In genomic region chr1:208652300-208653160, GRCh38 we compare ENCODE assay signal across 8 cellular contexts.
DNase-seq lines count a peak whose midpoint lies in the region; ATAC-seq and TF ChIP-seq lines count a peak whose summit lies in the region.

No MANE protein-coding gene starts in this region.

- no TSS peak for BruUV-seq in Caco-2 (replicated peaks; lab: Mats Ljungman, UMichigan)

- H3K4me3 ChIP-seq in Caco-2 (ENCODE audit: low read depth, low read length): no peak overlapping the region
- H3K4me3 ChIP-seq in osteoblast (ENCODE audit: insufficient read depth, low read length): no peak overlapping the region

- DNase-seq in Caco-2 (peak; percentile 55 to 60), NCI-H524 (lab: John Stamatoyannopoulos, UW) (peak; percentile 61 to 81), germinal center (ENCODE audit: low spot score) (peak; percentile 22), osteoblast (ENCODE audit: insufficient read length, low spot score, missing footprints) (peak; percentile 78)
- DNase-seq in activated CD8-positive, alpha-beta memory T cell treated with anti-CD3 and anti-CD28 coated beads, Interleukin-2, amount 10 ng/mL, durations not matched to agents 7 days and 5 days: peak; percentile 43

- intact Hi-C loops in Caco-2 (cut with micrococcal nuclease; ENCODE audit: unreplicated experiment): loop anchor here (1.0 to 10.0 kb wide), 7 partner anchors 345 to 862 kb away; no protein-coding TSS in a partner anchor

- no peaks in the 10 kb centered on the region for H4K20me1 ChIP-seq in osteoblast (ENCODE audit: insufficient read depth, low read length)

- H3K9me3 ChIP-seq in Caco-2 (no peaks in the 10 kb centered on the region), osteoblast (ENCODE audit: low read depth, low read length) (no peaks in the 10 kb centered on the region)

- H3K36me3 Mint-ChIP-seq in Caco-2 (ENCODE audit: insufficient read depth, unreplicated experiment): no peaks in the 10 kb centered on the region
- H3K36me3 Mint-ChIP-seq in activated CD8-positive, alpha-beta memory T cell treated with anti-CD3 and anti-CD28 coated beads, Interleukin-2, amount 10 ng/mL, durations not matched to agents 7 days and 5 days: no peaks in the 10 kb centered on the region

- H2AFZ ChIP-seq in osteoblast (ENCODE audit: low read length): no peak overlapping the region

- POLR2A ChIA-PET in Caco-2 (lab: Charles Lee): no interaction called here

- H3K36me3 ChIP-seq in Caco-2 (ENCODE audit: control insufficient read depth, insufficient read depth, low read length) (no peaks in the 10 kb centered on the region), osteoblast (ENCODE audit: insufficient read depth, low read length) (no peaks in the 10 kb centered on the region)

- no peak overlapping the region for H3K4me3 Mint-ChIP-seq in Caco-2 (ENCODE audit: unreplicated experiment)
- H3K4me3 Mint-ChIP-seq in activated CD8-positive, alpha-beta memory T cell treated with anti-CD3 and anti-CD28 coated beads, Interleukin-2, amount 10 ng/mL, durations not matched to agents 7 days and 5 days: no peak overlapping the region

- H3K4me2 ChIP-seq in osteoblast (ENCODE audit: insufficient read depth, low read length): no peak overlapping the region

- peaks cover 13% of the 10 kb centered on the region for H3K27me3 Mint-ChIP-seq in Caco-2 (ENCODE audit: insufficient read depth, unreplicated experiment)
- peaks cover 5% of the 10 kb centered on the region for H3K27me3 Mint-ChIP-seq in activated CD8-positive, alpha-beta memory T cell treated with anti-CD3 and anti-CD28 coated beads, Interleukin-2, amount 10 ng/mL, durations not matched to agents 7 days and 5 days

- CTCF ChIA-PET in Caco-2 (lab: Charles Lee): interaction anchor here (1.1 kb wide), 1 partner anchor 555 kb away, joined by 6 read pairs; no protein-coding TSS in a partner anchor
- CTCF ChIA-PET in activated CD8-positive, alpha-beta memory T cell treated with anti-CD3 and anti-CD28 coated beads, Interleukin-2, amount 10 ng/mL, durations not matched to agents 7 days and 5 days (lab: Charles Lee): interaction anchor here (0.8 to 1.5 kb wide), 8 partner anchors 9 to 596 kb away, joined by 3 to 7 read pairs (median 4); no protein-coding TSS in a partner anchor

- TF ChIP-seq CTCF in Caco-2 (IDR thresholded peaks at IDR 0.05; ENCODE audit: insufficient read depth in 1 of 2, low read depth in 1 of 2, low read length in 1 of 2, severe bottlenecking in 1 of 2, unreplicated experiment in 1 of 2): peak; percentile 84 to 87
- TF ChIP-seq CTCF in osteoblast (IDR thresholded peaks at IDR 0.05; ENCODE audit: extremely low read depth, low read depth, low read length): peak; percentile 89

- H3K4me1 ChIP-seq in Caco-2: no peaks in the 10 kb centered on the region
- no peaks in the 10 kb centered on the region for H3K4me1 ChIP-seq in osteoblast (ENCODE audit: insufficient read depth, low read length)

- no peaks in the 10 kb centered on the region for H3K9me3 Mint-ChIP-seq in Caco-2 (ENCODE audit: unreplicated experiment)
- H3K9me3 Mint-ChIP-seq in activated CD8-positive, alpha-beta memory T cell treated with anti-CD3 and anti-CD28 coated beads, Interleukin-2, amount 10 ng/mL, durations not matched to agents 7 days and 5 days (ENCODE audit: low read depth): no peaks in the 10 kb centered on the region

- no peaks in the 10 kb centered on the region for H3K4me1 Mint-ChIP-seq in Caco-2 (ENCODE audit: low read depth, unreplicated experiment)
- H3K4me1 Mint-ChIP-seq in activated CD8-positive, alpha-beta memory T cell treated with anti-CD3 and anti-CD28 coated beads, Interleukin-2, amount 10 ng/mL, durations not matched to agents 7 days and 5 days: no peaks in the 10 kb centered on the region

- H3K27me3 ChIP-seq in Caco-2 (replicated peaks; ENCODE audit: control insufficient read depth, insufficient read depth, low read length): no peaks in the 10 kb centered on the region
- peaks cover 6% of the 10 kb centered on the region for H3K27me3 ChIP-seq in osteoblast (ENCODE audit: insufficient read depth, low read length)

- H3K27ac ChIP-seq in osteoblast (ENCODE audit: low read depth, low read length): no peak overlapping the region

- ATAC-seq in GM19452 (IDR thresholded peaks at IDR 0.05; ENCODE audit: unreplicated experiment) (peak; percentile 89), HG03565 (IDR thresholded peaks at IDR 0.05; ENCODE audit: unreplicated experiment) (peak; percentile 91)
- ATAC-seq in activated CD8-positive, alpha-beta memory T cell treated with anti-CD3 and anti-CD28 coated beads, Interleukin-2, amount 10 ng/mL, durations not matched to agents 7 days and 5 days: no peak
- ATAC-seq in activated CD4-positive, CD25-positive, alpha-beta regulatory T cell treated with anti-CD3 and anti-CD28 coated beads, Interleukin-2, amount 50 U/mL, for 24 hours: no peak

- H3K27ac Mint-ChIP-seq in Caco-2 (ENCODE audit: unreplicated experiment): no peak overlapping the region
- no peak overlapping the region for H3K27ac Mint-ChIP-seq in activated CD8-positive, alpha-beta memory T cell treated with anti-CD3 and anti-CD28 coated beads, Interleukin-2, amount 10 ng/mL, durations not matched to agents 7 days and 5 days

- H3K79me2 ChIP-seq in osteoblast (ENCODE audit: insufficient read depth, low read length): no peaks in the 10 kb centered on the region

Comparison
In these comparisons a context has a peak if more than half of its experiments do, and no peak if none do; other contexts are left out.
1. DNase-seq: peak in every context shown above with its lines; median percentile 78 in osteoblast; 71 in NCI-H524; 58 in Caco-2; 43 in activated CD8-positive, alpha-beta memory T cell treated with anti-CD3 and anti-CD28 coated beads, Interleukin-2, amount 10 ng/mL, durations not matched to agents 7 days and 5 days; 22 in germinal center.
2. ATAC-seq: peak in GM19452 (single experiment) and HG03565 (single experiment); none in activated CD8-positive, alpha-beta memory T cell treated with anti-CD3 and anti-CD28 coated beads, Interleukin-2, amount 10 ng/mL, durations not matched to agents 7 days and 5 days (single experiment) and activated CD4-positive, CD25-positive, alpha-beta regulatory T cell treated with anti-CD3 and anti-CD28 coated beads, Interleukin-2, amount 50 U/mL, for 24 hours (0 of 2).